ENCODE assay signal across 18 cellular contexts in genomic region chr5:126848253-126848652, GRCh38.
DNase-seq lines count a peak whose midpoint lies in the region; ATAC-seq and TF ChIP-seq lines count a peak whose summit lies in the region.
"Had no signal": no experiment of that assay in that cellular context is flagged by ENCODE, and none has a peak within 500 bp of the region (broad histone marks: within the 10 kb centered on the region; RNA-seq: fewer than 3 reads in every experiment).

No MANE protein-coding gene starts in this region.

- CTCF ChIA-PET in activated CD4-positive, alpha-beta memory T cell treated with anti-CD3 and anti-CD28 coated beads, Interleukin-2, amount 10 ng/mL, durations not matched to agents 7 days and 5 days (lab: Charles Lee), result interaction anchor here (1.2 kb wide), 1 partner anchor 14 kb away, joined by 3 read pairs; no protein-coding TSS in a partner anchor

- H3K27me3 Mint-ChIP-seq in T-helper 17 cell, result no peaks in the 10 kb centered on the region
- no peaks in the 10 kb centered on the region for H3K27me3 Mint-ChIP-seq in activated naive CD8-positive, alpha-beta T cell treated with anti-CD3 and anti-CD28 coated beads, Interleukin-2, amount 50 U/mL, for 24 hours
- no peaks in the 10 kb centered on the region for H3K27me3 Mint-ChIP-seq in activated CD4-positive, alpha-beta memory T cell treated with anti-CD3 and anti-CD28 coated beads, Interleukin-2, amount 10 ng/mL, durations not matched to agents 7 days and 5 days

- H3K9me3 ChIP-seq in BLaER1 (no peaks in the 10 kb centered on the region), T-helper 17 cell (ENCODE audit: control insufficient read depth, low read length, poor library complexity, severe bottlenecking) (no peaks in the 10 kb centered on the region), left ventricle myocardium inferior (replicated peaks) (no peaks in the 10 kb centered on the region)
- H3K9me3 ChIP-seq: ovary had no signal

- 0 out of 2 replicates have a peak overlapping the region, but pooled peaks have one; percentile 43 for H3K27ac ChIP-seq in BLaER1
- peak overlapping the region; percentile 74 for H3K27ac ChIP-seq in left ventricle myocardium inferior (replicated peaks)
- no peak overlapping the region for H3K27ac ChIP-seq in brain microvascular endothelial cell

- H3K9ac ChIP-seq in BLaER1, result no peak overlapping the region

- no peaks in the 10 kb centered on the region for H4K20me1 ChIP-seq in BLaER1

- H3K4me2 ChIP-seq in BLaER1, result peak overlapping the region; percentile 15; the same call in 1 of the 2 replicates

- intact Hi-C loops in left ventricle myocardium inferior (cut with micrococcal nuclease) (no loop called here), sciatic nerve (cut with DNase I) (no loop called here)

- no peaks in the 10 kb centered on the region for H3K36me3 ChIP-seq in BLaER1
- no peaks in the 10 kb centered on the region for H3K36me3 ChIP-seq in left ventricle myocardium inferior
- H3K36me3 ChIP-seq in brain microvascular endothelial cell (replicated peaks), result no peaks in the 10 kb centered on the region
- H3K36me3 ChIP-seq: ovary had no signal

- DNase-seq in T-helper 17 cell, result no peak
- DNase-seq in left ventricle myocardium inferior, result no peak
- no peak for DNase-seq in sciatic nerve (ENCODE audit: low spot score)
- DNase-seq in activated naive CD8-positive, alpha-beta T cell treated with anti-CD3 and anti-CD28 coated beads, Interleukin-2, amount 50 U/mL, for 24 hours, result no peak
- DNase-seq in brain microvascular endothelial cell, result no peak
- no peak for DNase-seq in NCI-H524 (lab: John Stamatoyannopoulos, UW)
- no peak for DNase-seq in activated CD4-positive, alpha-beta memory T cell treated with anti-CD3 and anti-CD28 coated beads, Interleukin-2, amount 10 ng/mL, durations not matched to agents 7 days and 5 days
- DNase-seq: activated effector memory CD4-positive, alpha-beta T cell treated with anti-CD3 and anti-CD28 coated beads, Interleukin-2, amount 50 U/mL, for 16 hours; KBM-7; midbrain; NCI-H1092; NCI-H2081 treated with DMSO at 0.1 percent for 48 hours; NCI-H774; ovary; stimulated activated CD4-positive, alpha-beta T cell treated with anti-CD3 and anti-CD28 coated beads, Interleukin-12 subunit alpha, Interleukin-12 subunit beta, amount 100 ng/mL, for 4 hours; stimulated activated naive CD8-positive, alpha-beta T cell treated with anti-CD3 and anti-CD28 coated beads, Interleukin-15, Interleukin-2, amounts not matched to agents 100 U/mL and 50 U/mL, for 24 hours had no signal

- in situ Hi-C loops in brain microvascular endothelial cell (cut with HindIII; ENCODE audit: low pct_ligation_motif_present, low sequenced_read_pairs), result no loop called here

- no peak overlapping the region for H3K4me3 Mint-ChIP-seq in T-helper 17 cell
- H3K4me3 Mint-ChIP-seq in activated naive CD8-positive, alpha-beta T cell treated with anti-CD3 and anti-CD28 coated beads, Interleukin-2, amount 50 U/mL, for 24 hours, result no peak overlapping the region
- H3K4me3 Mint-ChIP-seq in activated CD4-positive, alpha-beta memory T cell treated with anti-CD3 and anti-CD28 coated beads, Interleukin-2, amount 10 ng/mL, durations not matched to agents 7 days and 5 days, result no peak overlapping the region

- peak overlapping the region; percentile 62 for H3K27ac Mint-ChIP-seq in T-helper 17 cell
- no peak overlapping the region for H3K27ac Mint-ChIP-seq in activated naive CD8-positive, alpha-beta T cell treated with anti-CD3 and anti-CD28 coated beads, Interleukin-2, amount 50 U/mL, for 24 hours
- H3K27ac Mint-ChIP-seq in activated CD4-positive, alpha-beta memory T cell treated with anti-CD3 and anti-CD28 coated beads, Interleukin-2, amount 10 ng/mL, durations not matched to agents 7 days and 5 days, result no peak overlapping the region

- H3K4me1 Mint-ChIP-seq in T-helper 17 cell, result peaks cover 28% of the 10 kb centered on the region
- H3K4me1 Mint-ChIP-seq in activated naive CD8-positive, alpha-beta T cell treated with anti-CD3 and anti-CD28 coated beads, Interleukin-2, amount 50 U/mL, for 24 hours, result peaks cover 49% of the 10 kb centered on the region
- H3K4me1 Mint-ChIP-seq in activated CD4-positive, alpha-beta memory T cell treated with anti-CD3 and anti-CD28 coated beads, Interleukin-2, amount 10 ng/mL, durations not matched to agents 7 days and 5 days, result peaks cover 56% of the 10 kb centered on the region

- TF ChIP-seq CTCF in left ventricle myocardium inferior (IDR thresholded peaks at IDR 0.05; ENCODE audit: borderline replicate concordance) (no peak), brain microvascular endothelial cell (IDR thresholded peaks at IDR 0.05; ENCODE audit: low read depth, low read length, missing control alignments) (no peak)

- H3K4me1 ChIP-seq in BLaER1 (peaks cover 52% of the 10 kb centered on the region), left ventricle myocardium inferior (peaks cover 67% of the 10 kb centered on the region)

- peaks cover 2% of the 10 kb centered on the region for H3K36me3 Mint-ChIP-seq in T-helper 17 cell (ENCODE audit: low read depth)
- no peaks in the 10 kb centered on the region for H3K36me3 Mint-ChIP-seq in activated naive CD8-positive, alpha-beta T cell treated with anti-CD3 and anti-CD28 coated beads, Interleukin-2, amount 50 U/mL, for 24 hours (ENCODE audit: low read depth)
- peaks cover 10% of the 10 kb centered on the region for H3K36me3 Mint-ChIP-seq in activated CD4-positive, alpha-beta memory T cell treated with anti-CD3 and anti-CD28 coated beads, Interleukin-2, amount 10 ng/mL, durations not matched to agents 7 days and 5 days (ENCODE audit: low read depth)

- no peaks in the 10 kb centered on the region for H3K9me3 Mint-ChIP-seq in activated naive CD8-positive, alpha-beta T cell treated with anti-CD3 and anti-CD28 coated beads, Interleukin-2, amount 50 U/mL, for 24 hours
- no peaks in the 10 kb centered on the region for H3K9me3 Mint-ChIP-seq in activated CD4-positive, alpha-beta memory T cell treated with anti-CD3 and anti-CD28 coated beads, Interleukin-2, amount 10 ng/mL, durations not matched to agents 7 days and 5 days

- H3K4me3 ChIP-seq in BLaER1 (no peak overlapping the region), left ventricle myocardium inferior (no peak overlapping the region), brain microvascular endothelial cell (ENCODE audit: low read depth, low read length) (no peak overlapping the region)
- H3K4me3 ChIP-seq: ovary had no signal

- ATAC-seq in T-helper 17 cell (no peak), sciatic nerve (peak; percentile 53)
- ATAC-seq in activated naive CD8-positive, alpha-beta T cell treated with anti-CD3 and anti-CD28 coated beads, Interleukin-2, amount 50 U/mL, for 24 hours, result no peak
- ATAC-seq: esophagus mucosa; stimulated activated naive CD8-positive, alpha-beta T cell treated with anti-CD3 and anti-CD28 coated beads, Interleukin-15, Interleukin-2, amounts not matched to agents 100 U/mL and 50 U/mL, for 24 hours had no signal

- H3K27me3 ChIP-seq in BLaER1, result no peaks in the 10 kb centered on the region
- H3K27me3 ChIP-seq in left ventricle myocardium inferior (ENCODE audit: low read depth), result no peaks in the 10 kb centered on the region
- H3K27me3 ChIP-seq in brain microvascular endothelial cell (replicated peaks), result no peaks in the 10 kb centered on the region
- H3K27me3 ChIP-seq: ovary had no signal

- POLR2A ChIA-PET in activated CD4-positive, alpha-beta memory T cell treated with anti-CD3 and anti-CD28 coated beads, Interleukin-2, amount 10 ng/mL, durations not matched to agents 7 days and 5 days (lab: Charles Lee), result interaction anchor here (0.8 to 1.0 kb wide), 2 partner anchors 21 to 425 kb away, joined by 3 read pairs; partner anchors contain the start of gene GRAMD2B
